In genomic region chr20:34493646-34494045, GRCh38 we compare ENCODE assay signal across 31 cellular contexts. TPM values are rescaled to one million over a fixed set of nuclear protein-coding genes. Genes with fewer than 3 reads are reported as not detected.
DNase-seq lines count a peak whose midpoint lies in the region; ATAC-seq and TF ChIP-seq lines count a peak whose summit lies in the region.
"Had no signal": no experiment of that assay in that cellular context is flagged by ENCODE, and none has a peak within 500 bp of the region (broad histone marks: within the 10 kb centered on the region; RNA-seq: fewer than 3 reads in every experiment).

No MANE protein-coding gene starts in this region.

- H3K27me3 ChIP-seq in SK-N-SH (ENCODE audit: insufficient read depth) (no peaks in the 10 kb centered on the region), psoas muscle (ENCODE audit: insufficient read depth in 3 of 3, low read length in 2 of 3) (no peaks in the 10 kb centered on the region)
- H3K27me3 ChIP-seq: heart left ventricle had no signal

- H3F3A ChIP-seq in SK-N-SH (replicated peaks; ENCODE audit: insufficient read depth), result peaks cover 17% of the 10 kb centered on the region

- no peak for TF ChIP-seq RAD21 in SK-N-SH (IDR thresholded peaks at IDR 0.05; ENCODE audit: low read length)

- peak overlapping the region; percentile 5 for H3K27ac Mint-ChIP-seq in activated T-helper 17 cell treated with anti-CD3 and anti-CD28 coated beads, Interleukin-2, amount 50 U/mL, for 72 hours
- H3K27ac Mint-ChIP-seq in activated CD4-positive, alpha-beta memory T cell treated with anti-CD3 and anti-CD28 coated beads for 36 hours, result no peak overlapping the region

- H3K36me3 Mint-ChIP-seq in activated T-helper 17 cell treated with anti-CD3 and anti-CD28 coated beads, Interleukin-2, amount 50 U/mL, for 72 hours (ENCODE audit: low read depth), result peaks cover 97% of the 10 kb centered on the region
- peaks cover 59% of the 10 kb centered on the region for H3K36me3 Mint-ChIP-seq in activated CD4-positive, alpha-beta memory T cell treated with anti-CD3 and anti-CD28 coated beads for 36 hours

- H3K9me3 ChIP-seq in SK-N-SH, result no peaks in the 10 kb centered on the region
- peaks cover 12% of the 10 kb centered on the region for H3K9me3 ChIP-seq in psoas muscle
- H3K9me3 ChIP-seq: Caco-2, HAP-1, thoracic aorta had no signal

- no peaks in the 10 kb centered on the region for H3K9me2 ChIP-seq in SK-N-SH

- ATAC-seq in SK-N-SH treated with all-trans-retinoic acid at 6 μM for 48 hours (peak; percentile 32; the same call in 2 of the 3 replicates), psoas muscle (peak; percentile 27 to 74 (median 57))
- no peak for ATAC-seq in activated T-helper 17 cell treated with anti-CD3 and anti-CD28 coated beads, Interleukin-2, amount 50 U/mL, for 72 hours (replicated peaks)
- ATAC-seq: heart left ventricle; lower lobe of right lung; stimulated activated naive CD8-positive, alpha-beta T cell treated with anti-CD3 and anti-CD28 coated beads, Interleukin-15, Interleukin-2, amounts not matched to agents 100 U/mL and 50 U/mL, for 24 hours had no signal

- no peak overlapping the region for H2AFZ ChIP-seq in SK-N-SH (ENCODE audit: low read depth)

- no peak overlapping the region for H3K9ac ChIP-seq in SK-N-SH

- H3K36me3 ChIP-seq in SK-N-SH (replicated peaks in 1 of 2; ENCODE audit: control insufficient read depth in 1 of 2, insufficient read depth in 2 of 2, low read length in 1 of 2) (peaks cover 42 to 80% of the 10 kb centered on the region in 2 experiments), psoas muscle (ENCODE audit: insufficient read depth in 1 of 2, low read depth in 1 of 2) (peaks cover 3 to 90% of the 10 kb centered on the region in 2 donors)

- DNase-seq in SK-N-SH (no peak), foreskin fibroblast (peak; percentile 11 to 41), psoas muscle (no peak)
- DNase-seq in activated CD4-positive, alpha-beta memory T cell treated with anti-CD3 and anti-CD28 coated beads for 36 hours, result no peak
- no peak for DNase-seq in activated CD4-positive, alpha-beta T cell treated with anti-CD3 and anti-CD28 coated beads for 48 hours
- DNase-seq in stimulated activated CD4-positive, alpha-beta T cell treated with anti-CD3 and anti-CD28 coated beads, Interleukin-4, amount 100 ng/mL, for 1 hour, result no peak
- DNase-seq: 8988T; activated CD4-positive, CD25-positive, alpha-beta regulatory T cell; activated naive CD4-positive, alpha-beta T cell treated with anti-CD3 and anti-CD28 coated beads, Interleukin-2, amount 50 U/mL, for 16 hours; Caco-2; DMS53; effector memory CD4-positive, alpha-beta T cell; erythroblast; heart left ventricle; Karpas-422; kidney glomerular epithelial cell; lower lobe of right lung; midbrain; NCI-H1417 treated with DMSO at 0.1 percent for 48 hours; NCI-H2029 treated with DMSO at 0.1 percent for 48 hours; NCI-H2227 treated with DMSO at 0.1 percent for 48 hours; NCI-H69; stimulated activated naive CD8-positive, alpha-beta T cell treated with anti-CD3 and anti-CD28 coated beads, Interleukin-15, Interleukin-2, amounts not matched to agents 100 U/mL and 50 U/mL, for 24 hours had no signal

- H3K79me2 ChIP-seq in SK-N-SH (ENCODE audit: insufficient read depth), result peaks cover 20% of the 10 kb centered on the region; the same call in 1 of the 2 replicates

- TF ChIP-seq CTCF in SK-N-SH (IDR thresholded peaks at IDR 0.05) (no peak), foreskin fibroblast (IDR thresholded peaks at IDR 0.05; ENCODE audit: low read depth, low read length) (no peak), psoas muscle (IDR thresholded peaks at IDR 0.05) (no peak)

- H3K4me3 Mint-ChIP-seq in activated T-helper 17 cell treated with anti-CD3 and anti-CD28 coated beads, Interleukin-2, amount 50 U/mL, for 72 hours, result no peak overlapping the region
- H3K4me3 Mint-ChIP-seq in activated CD4-positive, alpha-beta memory T cell treated with anti-CD3 and anti-CD28 coated beads for 36 hours, result no peak overlapping the region
- H3K4me3 Mint-ChIP-seq: activated T-helper 1 cell treated with anti-CD3 and anti-CD28 coated beads, Interleukin-12 subunit alpha, Interleukin-12 subunit beta, Interleukin-2, Interleukin-4 antibody, amounts not matched to agents 30 ng/mL and 10 ng/mL and 1 ng/mL, durations not matched to agents 14 hours and 24 hours and 36 hours; nephron had no signal

- no peak overlapping the region for H3K4me2 ChIP-seq in SK-N-SH

- no peaks in the 10 kb centered on the region for H3K4me1 ChIP-seq in SK-N-SH (ENCODE audit: control insufficient read depth in 1 of 2, insufficient read depth in 2 of 2, low read depth in 1 of 2, low read length in 1 of 2)
- peaks cover 3% of the 10 kb centered on the region for H3K4me1 ChIP-seq in psoas muscle
- H3K4me1 ChIP-seq: Caco-2, HAP-1, heart left ventricle, lower lobe of right lung had no signal

- no peaks in the 10 kb centered on the region for H4K20me1 ChIP-seq in SK-N-SH (ENCODE audit: insufficient read depth)

- no peak for TF ChIP-seq EP300 in SK-N-SH (IDR thresholded peaks at IDR 0.05; ENCODE audit: borderline replicate concordance in 1 of 2, low read depth in 1 of 2, low read length in 1 of 2)

- H3K4me3 ChIP-seq in SK-N-SH (ENCODE audit: low read depth in 2 of 2, low read length in 1 of 2), result no peak overlapping the region
- no peak overlapping the region for H3K4me3 ChIP-seq in foreskin fibroblast (ENCODE audit: low read depth in 1 of 2, low read length in 2 of 2)
- H3K4me3 ChIP-seq in psoas muscle, result no peak overlapping the region
- H3K4me3 ChIP-seq: coronary artery, HAP-1, heart left ventricle, lower lobe of right lung, thoracic aorta had no signal

- WGBS in SK-N-SH (ENCODE audit: low lambda C conversion rate), result 90% methylated on average over 4 of the region's 4 CpGs
- 58 to 89% (median 67%) methylated on average over 4 of the region's 4 CpGs for WGBS in psoas muscle, 3 donors

- no peaks in the 10 kb centered on the region for H3K9me3 Mint-ChIP-seq in activated T-helper 17 cell treated with anti-CD3 and anti-CD28 coated beads, Interleukin-2, amount 50 U/mL, for 72 hours
- H3K9me3 Mint-ChIP-seq in activated CD4-positive, alpha-beta memory T cell treated with anti-CD3 and anti-CD28 coated beads for 36 hours, result peaks cover 8% of the 10 kb centered on the region
- H3K9me3 Mint-ChIP-seq: activated T-helper 1 cell treated with anti-CD3 and anti-CD28 coated beads, Interleukin-12 subunit alpha, Interleukin-12 subunit beta, Interleukin-2, Interleukin-4 antibody, amounts not matched to agents 30 ng/mL and 10 ng/mL and 1 ng/mL, durations not matched to agents 14 hours and 24 hours and 36 hours had no signal

- H3K27ac ChIP-seq in SK-N-SH (ENCODE audit: low read depth in 2 of 2, low read length in 1 of 2), result no peak overlapping the region
- H3K27ac ChIP-seq in psoas muscle, result no peak overlapping the region
- H3K27ac ChIP-seq: C4-2B, coronary artery, heart left ventricle, lower lobe of right lung, thoracic aorta had no signal

- H3K27me3 Mint-ChIP-seq in activated T-helper 17 cell treated with anti-CD3 and anti-CD28 coated beads, Interleukin-2, amount 50 U/mL, for 72 hours, result no peaks in the 10 kb centered on the region
- H3K27me3 Mint-ChIP-seq in activated CD4-positive, alpha-beta memory T cell treated with anti-CD3 and anti-CD28 coated beads for 36 hours, result no peaks in the 10 kb centered on the region

- peaks cover 4% of the 10 kb centered on the region for H3K4me1 Mint-ChIP-seq in activated T-helper 17 cell treated with anti-CD3 and anti-CD28 coated beads, Interleukin-2, amount 50 U/mL, for 72 hours
- H3K4me1 Mint-ChIP-seq in activated CD4-positive, alpha-beta memory T cell treated with anti-CD3 and anti-CD28 coated beads for 36 hours (ENCODE audit: low read depth), result peaks cover 2% of the 10 kb centered on the region

- POLR2A ChIA-PET in SK-N-SH (lab: Yijun Ruan, JAX), result no interaction called here
- POLR2A ChIA-PET in activated CD4-positive, alpha-beta memory T cell treated with anti-CD3 and anti-CD28 coated beads for 36 hours (lab: Charles Lee), result no interaction called here

- intact Hi-C loops in psoas muscle (cut with DNase I), result no loop called here
- intact Hi-C loops in activated CD4-positive, alpha-beta memory T cell treated with anti-CD3 and anti-CD28 coated beads for 36 hours (cut with micrococcal nuclease), result no loop called here

- CTCF ChIA-PET in SK-N-SH (lab: Yijun Ruan, JAX), result interaction anchor here (1.0 to 2.7 kb wide), 4 partner anchors 10 to 276 kb away, joined by 3 to 14 read pairs (median 4); no protein-coding TSS in a partner anchor
- CTCF ChIA-PET in activated CD4-positive, alpha-beta memory T cell treated with anti-CD3 and anti-CD28 coated beads for 36 hours (lab: Charles Lee), result interaction anchor here (1.6 kb wide), 1 partner anchor 181 kb away, joined by 5 read pairs; no protein-coding TSS in a partner anchor

TF ChIP-seq in SK-N-SH treated with all-trans-retinoic acid at 6 μM for 48 hours, 23 proteins besides CTCF, POLR2A, EP300 and RAD21 (continues in another document):
- TF ChIP-seq ZNF70 (CRISPR knock-in tag; IDR thresholded peaks at IDR 0.05), result no peak
- TF ChIP-seq ZC3H10 (CRISPR knock-in tag; IDR thresholded peaks at IDR 0.05), result no peak
- TF ChIP-seq ZNF8 (CRISPR knock-in tag; IDR thresholded peaks at IDR 0.05), result no peak

TF ChIP-seq in SK-N-SH, 30 proteins besides CTCF, POLR2A, EP300 and RAD21 (continues in another document):
- TF ChIP-seq ZBTB33 (IDR thresholded peaks at IDR 0.05; ENCODE audit: borderline replicate concordance, low read depth) (no peak), FOXJ3 (CRISPR knock-in tag; IDR thresholded peaks at IDR 0.05) (no peak), NFIC (IDR thresholded peaks at IDR 0.05; ENCODE audit: borderline replicate concordance) (no peak), ELF1 (IDR thresholded peaks at IDR 0.05) (no peak)

RNA-seq across cellular contexts. Expression of gene DYNLRB1, which starts 22.6 kb away (rescaled TPM):
- 298 and 402 TPM in 2 replicates for polyA plus RNA-seq in SK-N-SH (2012; rRNA removed)
- polyA plus RNA-seq in SK-N-SH (2012; cell fraction: cytosol; rRNA removed), result 379 and 385 TPM in 2 replicates
- polyA plus RNA-seq in SK-N-SH (2012; cell fraction: nucleus; rRNA removed), result 112 and 116 TPM in 2 replicates
- total RNA-seq in activated T-helper 17 cell treated with anti-CD3 and anti-CD28 coated beads, Interleukin-2, amount 50 U/mL, for 72 hours, result 10 to 100 TPM; 72.0 to 85.0 TPM
- total RNA-seq in psoas muscle, result 100 to 1,000 TPM in 2 of 4 donors, 10 to 100 TPM in 2; 93.2 to 119 (median 99.0) TPM
- 100 to 1,000 TPM; 166 to 179 (median 171) TPM for polyA plus RNA-seq in psoas muscle
- 100 to 1,000 TPM; 101 to 108 TPM for total RNA-seq in activated CD4-positive, alpha-beta memory T cell treated with anti-CD3 and anti-CD28 coated beads for 36 hours

Comparison
In these comparisons a context has a peak if more than half of its experiments do, and no peak if none do; other contexts are left out.
1. DNase-seq: peak in foreskin fibroblast (2 of 2); none in SK-N-SH (single experiment), psoas muscle (0 of 2), activated CD4-positive, alpha-beta memory T cell treated with anti-CD3 and anti-CD28 coated beads for 36 hours (single experiment), activated CD4-positive, alpha-beta T cell treated with anti-CD3 and anti-CD28 coated beads for 48 hours (single experiment) and stimulated activated CD4-positive, alpha-beta T cell treated with anti-CD3 and anti-CD28 coated beads, Interleukin-4, amount 100 ng/mL, for 1 hour (single experiment).